In the genomic region with DNA sequence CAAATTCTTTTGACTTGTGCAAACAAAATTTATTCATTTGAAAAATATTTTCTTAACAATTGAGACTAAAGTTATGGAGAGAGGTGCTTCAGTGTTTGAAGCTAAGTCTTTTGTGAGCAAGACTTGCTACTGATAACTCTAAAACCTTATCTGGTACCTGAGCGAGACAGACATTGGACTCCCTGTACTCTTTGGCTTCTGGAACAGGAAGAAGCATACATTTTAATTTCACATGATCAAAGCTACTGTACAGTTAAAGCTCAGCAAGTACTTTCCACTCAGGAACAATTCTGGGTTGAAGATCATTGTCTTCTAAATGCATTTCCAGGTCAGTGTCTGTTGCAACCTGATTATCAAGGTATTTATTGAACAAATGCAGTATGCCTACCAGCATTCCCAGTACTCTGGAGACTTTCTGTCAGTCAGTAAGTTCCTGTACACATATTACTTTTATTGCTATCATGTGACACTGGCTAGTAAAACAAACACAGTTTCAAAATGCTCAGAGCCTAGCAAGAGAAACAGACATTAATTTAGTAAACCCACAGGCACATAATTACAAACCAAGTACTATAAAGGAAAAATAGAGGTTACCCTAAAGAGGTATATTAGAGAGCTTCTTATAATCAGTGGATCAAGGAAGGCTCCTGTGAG, we compare ENCODE assay signal across 23 cellular contexts. TPM values are rescaled to one million over a fixed set of nuclear protein-coding genes. Genes with fewer than 3 reads are reported as not detected.
"Had no signal": no experiment of that assay in that cellular context is flagged by ENCODE, and none has a peak within 500 bp of the region (broad histone marks: within the 10 kb centered on the region; RNA-seq: fewer than 3 reads in every experiment).

No MANE protein-coding gene starts in this region.

- H3K9me3 ChIP-seq: adrenal gland, MG63 had no signal

- H3K27ac ChIP-seq: adrenal gland, KMS-11, PC-9, VCaP had no signal

- DNase-seq: activated CD4-positive, alpha-beta memory T cell treated with anti-CD3 and anti-CD28 coated beads, Interleukin-2, amount 10 ng/mL, durations not matched to agents 7 days and 5 days; activated CD4-positive, alpha-beta T cell treated with anti-CD3 and anti-CD28 coated beads, Interleukin-2, amount 10 ng/mL, durations not matched to agents 7 days and 5 days; activated CD4-positive, CD25-positive, alpha-beta regulatory T cell; activated naive CD4-positive, alpha-beta T cell treated with anti-CD3 and anti-CD28 coated beads, Interleukin-2, amount 50 U/mL, for 16 hours; activated naive CD8-positive, alpha-beta T cell treated with anti-CD3 and anti-CD28 coated beads, Interleukin-2, amount 10 ng/mL, durations not matched to agents 7 days and 5 days; adrenal gland; anterior cingulate cortex; cerebellar nuclear complex; MG63; MV-4-11; NCI-H1092 treated with DMSO at 0.1 percent for 48 hours; NCI-H1436; NCI-H1694 treated with DMSO at 0.1 percent for 48 hours; NCI-H2029 treated with DMSO at 0.1 percent for 48 hours; NCI-H446; PC-9; SIG-M5 had no signal

- H3K4me1 Mint-ChIP-seq: activated CD4-positive, alpha-beta memory T cell treated with anti-CD3 and anti-CD28 coated beads, Interleukin-2, amount 10 ng/mL, durations not matched to agents 7 days and 5 days; activated CD4-positive, alpha-beta T cell treated with anti-CD3 and anti-CD28 coated beads, Interleukin-2, amount 10 ng/mL, durations not matched to agents 7 days and 5 days; activated naive CD8-positive, alpha-beta T cell treated with anti-CD3 and anti-CD28 coated beads, Interleukin-2, amount 10 ng/mL, durations not matched to agents 7 days and 5 days had no signal

- H3K9ac ChIP-seq: KMS-11 had no signal

- H3K4me3 Mint-ChIP-seq: activated CD4-positive, alpha-beta memory T cell treated with anti-CD3 and anti-CD28 coated beads, Interleukin-2, amount 10 ng/mL, durations not matched to agents 7 days and 5 days; activated CD4-positive, alpha-beta T cell treated with anti-CD3 and anti-CD28 coated beads, Interleukin-2, amount 10 ng/mL, durations not matched to agents 7 days and 5 days; activated naive CD8-positive, alpha-beta T cell treated with anti-CD3 and anti-CD28 coated beads, Interleukin-2, amount 10 ng/mL, durations not matched to agents 7 days and 5 days had no signal

- H3K27me3 ChIP-seq: adrenal gland, MG63 had no signal

- H3K4me3 ChIP-seq: adrenal gland, MG63, PC-9 had no signal

- H3K4me2 ChIP-seq: KMS-11, PC-9 had no signal

- H3K4me1 ChIP-seq: adrenal gland had no signal

- H3K36me3 ChIP-seq: adrenal gland, MG63 had no signal

- H3K9me3 Mint-ChIP-seq: activated CD4-positive, alpha-beta memory T cell treated with anti-CD3 and anti-CD28 coated beads, Interleukin-2, amount 10 ng/mL, durations not matched to agents 7 days and 5 days; activated CD4-positive, alpha-beta T cell treated with anti-CD3 and anti-CD28 coated beads, Interleukin-2, amount 10 ng/mL, durations not matched to agents 7 days and 5 days; activated naive CD8-positive, alpha-beta T cell treated with anti-CD3 and anti-CD28 coated beads, Interleukin-2, amount 10 ng/mL, durations not matched to agents 7 days and 5 days had no signal

- H2AFZ ChIP-seq: PC-9 had no signal

- H3K36me3 Mint-ChIP-seq: activated naive CD8-positive, alpha-beta T cell treated with anti-CD3 and anti-CD28 coated beads, Interleukin-2, amount 10 ng/mL, durations not matched to agents 7 days and 5 days had no signal

- H3K27ac Mint-ChIP-seq: activated CD4-positive, alpha-beta memory T cell treated with anti-CD3 and anti-CD28 coated beads, Interleukin-2, amount 10 ng/mL, durations not matched to agents 7 days and 5 days; activated CD4-positive, alpha-beta T cell treated with anti-CD3 and anti-CD28 coated beads, Interleukin-2, amount 10 ng/mL, durations not matched to agents 7 days and 5 days; activated naive CD8-positive, alpha-beta T cell treated with anti-CD3 and anti-CD28 coated beads, Interleukin-2, amount 10 ng/mL, durations not matched to agents 7 days and 5 days had no signal

RNA-seq across cellular contexts. Expression of gene CABCOCO1, which starts 42.4 kb away (rescaled TPM):
- total RNA-seq: activated CD4-positive, alpha-beta memory T cell treated with anti-CD3 and anti-CD28 coated beads, Interleukin-2, amount 10 ng/mL, durations not matched to agents 7 days and 5 days; activated CD4-positive, alpha-beta T cell treated with anti-CD3 and anti-CD28 coated beads, Interleukin-2, amount 10 ng/mL, durations not matched to agents 7 days and 5 days; activated CD8-positive, alpha-beta memory T cell treated with anti-CD3 and anti-CD28 coated beads for 36 hours; activated naive CD8-positive, alpha-beta T cell treated with anti-CD3 and anti-CD28 coated beads, Interleukin-2, amount 10 ng/mL, durations not matched to agents 7 days and 5 days; cardiac septum; PC-9; RPMI7951; T-helper 2 cell treated with Interferon-gamma antibody and Interleukin-4, amounts not matched to agents 100 ng/mL and 5 ng/mL, for 36 hours had no signal
